In genomic region chr6:80477591-80478370, GRCh38 we compare ENCODE assay signal across 25 cellular contexts.
DNase-seq lines count a peak whose midpoint lies in the region; ATAC-seq and TF ChIP-seq lines count a peak whose summit lies in the region.
"Had no signal": no experiment of that assay in that cellular context is flagged by ENCODE, and none has a peak within 500 bp of the region (broad histone marks: within the 10 kb centered on the region; RNA-seq: fewer than 3 reads in every experiment).

No MANE protein-coding gene starts in this region.

- H3K27me3 ChIP-seq in mammary epithelial cell (ENCODE audit: insufficient read depth, low read length) (no peaks in the 10 kb centered on the region), breast epithelium (no peaks in the 10 kb centered on the region), left lung (no peaks in the 10 kb centered on the region)
- H3K27me3 ChIP-seq: body of pancreas, foreskin keratinocyte, MG63, upper lobe of right lung had no signal

- H3K4me1 Mint-ChIP-seq in endothelial cell (ENCODE audit: unreplicated experiment): peaks cover 4% of the 10 kb centered on the region

- dilution Hi-C loops in mammary epithelial cell (cut with HindIII; ENCODE audit: low sequenced_read_pairs): no loop called here

- DNase-seq in mammary epithelial cell (no peak), breast epithelium (ENCODE audit: low spot score in 2 of 2) (no peak), hepatic stellate cell (ENCODE audit: low spot score) (peak; percentile 6), left lung (no peak), T1000 (lab: John Stamatoyannopoulos, UW) (no peak), endothelial cell (ENCODE audit: low spot score) (no peak)
- DNase-seq: 8988T; activated CD4-positive, alpha-beta T cell treated with anti-CD3 and anti-CD28 coated beads for 1 hour; body of pancreas; endodermal cell; foreskin keratinocyte; MG63; NCI-H1694 treated with DMSO at 0.1 percent for 48 hours; NCI-H774; OCI-M1; stimulated activated CD4-positive, alpha-beta T cell treated with anti-CD3 and anti-CD28 coated beads, Interleukin-4, amount 100 ng/mL, for 4 hours; T-helper 9 cell; upper lobe of right lung had no signal

- no peak for TF ChIP-seq POLR2A in breast epithelium (IDR thresholded peaks at IDR 0.05)

- BruUV-seq in mammary epithelial cell (replicated peaks; lab: Mats Ljungman, UMichigan): no TSS peak

- H3K27ac ChIP-seq in mammary epithelial cell (ENCODE audit: insufficient read depth, low read depth, low read length) (no peak overlapping the region), breast epithelium (no peak overlapping the region), VCaP (peak overlapping the region; percentile 8; the same call in 1 of the 2 replicates), left lung (no peak overlapping the region)
- H3K27ac ChIP-seq: body of pancreas, C4-2B, foreskin keratinocyte, prostate gland, upper lobe of right lung had no signal

- TF ChIP-seq CTCF in mammary epithelial cell (conservative IDR thresholded peaks at IDR 0.05 in 1 of 2, IDR thresholded peaks at IDR 0.05 in 1 of 2; ENCODE audit: extremely low read depth in 1 of 2, insufficient read depth in 1 of 2, low read depth in 1 of 2, low read length in 2 of 2): no peak
- TF ChIP-seq CTCF in breast epithelium (IDR thresholded peaks at IDR 0.05): no peak
- TF ChIP-seq CTCF in VCaP (conservative IDR thresholded peaks at IDR 0.05): no peak
- no peak for TF ChIP-seq CTCF in left lung (IDR thresholded peaks at IDR 0.05)
- TF ChIP-seq CTCF in endothelial cell (IDR thresholded peaks at IDR 0.05; ENCODE audit: unreplicated experiment): no peak

- intact Hi-C loops in mammary epithelial cell (cut with micrococcal nuclease): loop anchor here (10.0 kb wide), 1 partner anchor 263 kb away; no protein-coding TSS in a partner anchor
- intact Hi-C loops in breast epithelium (cut with DNase I; ENCODE audit: low total_unique reads): no loop called here
- intact Hi-C loops in left lung (cut with DNase I): no loop called here

- no peaks in the 10 kb centered on the region for H3K9me3 Mint-ChIP-seq in endothelial cell (ENCODE audit: unreplicated experiment)
- H3K9me3 Mint-ChIP-seq: activated naive CD4-positive, alpha-beta T cell treated with anti-CD3 and anti-CD28 coated beads, Interleukin-2, amount 50 U/mL, for 72 hours; activated T-helper 1 cell treated with anti-CD3 and anti-CD28 coated beads, Interleukin-12 subunit alpha, Interleukin-12 subunit beta, Interleukin-2, Interleukin-4 antibody, amounts not matched to agents 30 ng/mL and 10 ng/mL and 1 ng/mL, durations not matched to agents 14 hours and 24 hours and 36 hours; endodermal cell; nephron had no signal

- peak overlapping the region; percentile 59 for H2AFZ ChIP-seq in mammary epithelial cell (ENCODE audit: low read depth, low read length)

- in situ Hi-C loops in mammary epithelial cell (cut with MboI; ENCODE audit: low sequenced_read_pairs in 2 of 2): no loop called here

- no peak overlapping the region for H3K27ac Mint-ChIP-seq in endothelial cell (ENCODE audit: unreplicated experiment)
- H3K27ac Mint-ChIP-seq: activated naive CD4-positive, alpha-beta T cell treated with anti-CD3 and anti-CD28 coated beads, Interleukin-2, amount 50 U/mL, for 72 hours; activated T-helper 1 cell treated with anti-CD3 and anti-CD28 coated beads, Interleukin-12 subunit alpha, Interleukin-12 subunit beta, Interleukin-2, Interleukin-4 antibody, amounts not matched to agents 30 ng/mL and 10 ng/mL and 1 ng/mL, durations not matched to agents 14 hours and 24 hours and 36 hours; endodermal cell had no signal

- no peak overlapping the region for H3K4me3 ChIP-seq in mammary epithelial cell (replicated peaks in 1 of 3; ENCODE audit: insufficient read depth in 1 of 3, low read depth in 2 of 3, low read length in 3 of 3)
- no peak overlapping the region for H3K4me3 ChIP-seq in breast epithelium
- no peak overlapping the region for H3K4me3 ChIP-seq in left lung
- H3K4me3 ChIP-seq: body of pancreas, MG63, prostate gland, upper lobe of right lung had no signal

- H3K4me1 ChIP-seq in mammary epithelial cell (ENCODE audit: insufficient read depth, low read length) (no peaks in the 10 kb centered on the region), breast epithelium (no peaks in the 10 kb centered on the region), left lung (no peaks in the 10 kb centered on the region)
- H3K4me1 ChIP-seq: body of pancreas, foreskin keratinocyte, prostate gland, upper lobe of right lung had no signal

- H3K27me3 Mint-ChIP-seq in endothelial cell (ENCODE audit: unreplicated experiment): no peaks in the 10 kb centered on the region

- H3K9me3 ChIP-seq in mammary epithelial cell (replicated peaks; ENCODE audit: insufficient read depth, low read length) (no peaks in the 10 kb centered on the region), breast epithelium (no peaks in the 10 kb centered on the region), left lung (no peaks in the 10 kb centered on the region)
- H3K9me3 ChIP-seq: body of pancreas, MG63, prostate gland, upper lobe of right lung had no signal

- CTCF ChIA-PET in mammary epithelial cell (lab: Charles Lee; ENCODE audit: low non-redundant PET): interaction anchor here (0.7 kb wide), 1 partner anchor 314 kb away, joined by 3 read pairs; no protein-coding TSS in a partner anchor

- no peak for ATAC-seq in HG03135 (IDR thresholded peaks at IDR 0.05; ENCODE audit: unreplicated experiment)
- no peak for ATAC-seq in left lung
- ATAC-seq: activated naive CD4-positive, alpha-beta T cell treated with anti-CD3 and anti-CD28 coated beads, Interleukin-2, amount 50 U/mL, for 72 hours; body of pancreas; foreskin keratinocyte; upper lobe of right lung had no signal

- H3K36me3 ChIP-seq in mammary epithelial cell (ENCODE audit: insufficient read depth, low read length) (no peaks in the 10 kb centered on the region), breast epithelium (no peaks in the 10 kb centered on the region), left lung (no peaks in the 10 kb centered on the region)
- H3K36me3 ChIP-seq: MG63, prostate gland, upper lobe of right lung had no signal

- H3K4me3 Mint-ChIP-seq in endothelial cell (ENCODE audit: unreplicated experiment): no peak overlapping the region
- H3K4me3 Mint-ChIP-seq: activated T-helper 1 cell treated with anti-CD3 and anti-CD28 coated beads, Interleukin-12 subunit alpha, Interleukin-12 subunit beta, Interleukin-2, Interleukin-4 antibody, amounts not matched to agents 30 ng/mL and 10 ng/mL and 1 ng/mL, durations not matched to agents 14 hours and 24 hours and 36 hours; endodermal cell; nephron had no signal

- no peaks in the 10 kb centered on the region for H3K36me3 Mint-ChIP-seq in endothelial cell (ENCODE audit: low read depth, unreplicated experiment)
- H3K36me3 Mint-ChIP-seq: activated naive CD4-positive, alpha-beta T cell treated with anti-CD3 and anti-CD28 coated beads, Interleukin-2, amount 50 U/mL, for 72 hours had no signal

- no peaks in the 10 kb centered on the region for H4K20me1 ChIP-seq in mammary epithelial cell (ENCODE audit: insufficient read depth, low read length)

- H3K9ac ChIP-seq in mammary epithelial cell (ENCODE audit: insufficient read depth, low read length): no peak overlapping the region

- H3K79me2 ChIP-seq in mammary epithelial cell (ENCODE audit: insufficient read depth, low read length): no peaks in the 10 kb centered on the region

- no peak overlapping the region for H3K4me2 ChIP-seq in mammary epithelial cell (ENCODE audit: insufficient read depth, low read depth, low read length)

- 36% methylated on average over 3 of the region's 3 CpGs for WGBS in mammary epithelial cell (ENCODE audit: low coverage, missing lambda C conversion rate)
